27 cellular contexts compared by ENCODE assay signal in the genomic region with DNA sequence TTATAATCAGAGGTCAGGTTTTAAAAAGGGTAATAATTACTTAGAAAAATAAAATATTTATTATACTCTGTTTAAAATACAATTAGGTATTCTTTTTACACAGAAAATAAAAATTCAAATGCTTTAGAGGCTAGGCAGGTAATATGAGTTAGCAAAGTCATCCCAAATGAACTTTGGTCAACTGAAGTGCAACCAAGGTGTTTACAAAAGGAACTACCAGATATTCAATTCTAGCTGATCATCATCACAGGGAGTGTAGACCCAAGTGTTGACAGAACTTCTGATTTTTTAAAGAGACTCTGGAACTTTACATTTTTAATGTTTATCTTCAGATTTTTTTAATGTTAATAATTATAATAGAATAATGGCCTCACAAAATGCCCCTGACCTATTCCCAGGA.
"Had no signal": no experiment of that assay in that cellular context is flagged by ENCODE, and none has a peak within 500 bp of the region (broad histone marks: within the 10 kb centered on the region; RNA-seq: fewer than 3 reads in every experiment).

No MANE protein-coding gene starts in this region.

- FAIRE-seq: urothelium cell line had no signal

- H3K36me3 ChIP-seq: stomach, suprapubic skin, thoracic aorta, thyroid gland, tibial artery, tibial nerve, transverse colon, upper lobe of left lung, upper lobe of right lung, uterus, vagina had no signal

- H3K27ac ChIP-seq: stomach, suprapubic skin, testis, thoracic aorta, thyroid gland, tibial artery, tibial nerve, transverse colon, upper lobe of left lung, upper lobe of right lung, uterus, vagina had no signal

- DNase-seq: stimulated activated CD4-positive, alpha-beta T cell treated with anti-CD3 and anti-CD28 coated beads, Interleukin-2, amount 100 ng/mL, for 48 hours; stimulated activated CD4-positive, alpha-beta T cell treated with anti-CD3 and anti-CD28 coated beads, Interleukin-4, amount 100 ng/mL, for 1 hour; stimulated activated CD4-positive, alpha-beta T cell treated with anti-CD3 and anti-CD28 coated beads, Interleukin-4, amount 100 ng/mL, for 24 hours; stimulated activated CD4-positive, alpha-beta T cell treated with anti-CD3 and anti-CD28 coated beads, Interleukin-4, amount 100 ng/mL, for 4 hours; stimulated activated CD8-positive, alpha-beta memory T cell treated with anti-CD3 and anti-CD28 coated beads, Interleukin-4, amount 100 ng/mL, for 48 hours; stimulated activated naive B cell treated with anti-CD40 and anti-IgM and Interleukin-4, amounts not matched to agents 10 μg/mL and 1 μg/mL and 100 μg/mL, for 72 hours; stimulated activated naive CD4-positive, alpha-beta T cell; stimulated activated naive CD4-positive, alpha-beta T cell treated with Interleukin-2 at 50 U/mL for 16 hours; stimulated activated naive CD8-positive, alpha-beta T cell treated with anti-CD3 and anti-CD28 coated beads, Interleukin-15, amount 100 ng/mL, for 72 hours; stimulated activated naive CD8-positive, alpha-beta T cell treated with anti-CD3 and anti-CD28 coated beads, Interleukin-15, Interleukin-2, amounts not matched to agents 100 U/mL and 50 U/mL, for 24 hours; stomach; substantia nigra; testis; thyroid gland; tibial artery; transverse colon; trophoblast cell; upper lobe of left lung; upper lobe of right lung; uterus had no signal

- H3K9me3 ChIP-seq: suprapubic skin, testis, thoracic aorta, thyroid gland, tibial artery, transverse colon, upper lobe of left lung, upper lobe of right lung, uterus, vagina had no signal

- H3K4me3 ChIP-seq: stomach, suprapubic skin, testis, thoracic aorta, thyroid gland, tibial artery, tibial nerve, transverse colon, upper lobe of left lung, upper lobe of right lung, uterus, vagina had no signal

- ATAC-seq: stimulated activated effector memory CD8-positive, alpha-beta T cell treated with anti-CD3 and anti-CD28 coated beads, Interleukin-12 subunit alpha, Interleukin-12 subunit beta, amount 100 ng/mL, for 72 hours; stimulated activated memory B cell treated with anti-CD40 and anti-IgM and Interleukin-4, amounts not matched to agents 10 μg/mL and 1 μg/mL and 100 μg/mL, for 72 hours; stimulated activated naive B cell treated with anti-CD40 and anti-IgM and Interleukin-4, amounts not matched to agents 10 μg/mL and 1 μg/mL and 100 μg/mL, for 72 hours; stimulated activated naive CD8-positive, alpha-beta T cell treated with anti-CD3 and anti-CD28 coated beads, Interleukin-15, amount 100 ng/mL, for 72 hours; stimulated activated naive CD8-positive, alpha-beta T cell treated with anti-CD3 and anti-CD28 coated beads, Interleukin-15, Interleukin-2, amounts not matched to agents 100 U/mL and 50 U/mL, for 24 hours; upper lobe of right lung had no signal

- H3K27me3 ChIP-seq: stomach, suprapubic skin, testis, thyroid gland, tibial artery, tibial nerve, transverse colon, upper lobe of left lung, upper lobe of right lung, uterus, vagina had no signal

- H3K4me1 ChIP-seq: stomach, suprapubic skin, testis, thyroid gland, tibial nerve, transverse colon, upper lobe of left lung, upper lobe of right lung, uterus, vagina had no signal
